19 cellular contexts compared by ENCODE assay signal in genomic region chr4:144582975-144583374, GRCh38.
DNase-seq lines count a peak whose midpoint lies in the region; ATAC-seq and TF ChIP-seq lines count a peak whose summit lies in the region.
"Had no signal": no experiment of that assay in that cellular context is flagged by ENCODE, and none has a peak within 500 bp of the region (broad histone marks: within the 10 kb centered on the region; RNA-seq: fewer than 3 reads in every experiment).

No MANE protein-coding gene starts in this region.

- H3K4me1 Mint-ChIP-seq in HFFc6 (ENCODE audit: low read depth), result peaks cover 80% of the 10 kb centered on the region
- H3K4me1 Mint-ChIP-seq in osteocyte (ENCODE audit: unreplicated experiment), result peaks cover 54% of the 10 kb centered on the region
- H3K4me1 Mint-ChIP-seq: naive B cell, T-cell, WTC11 had no signal

- H3K4me3 ChIP-seq in RWPE2 (ENCODE audit: severe bottlenecking) (no peak overlapping the region), fibroblast of mammary gland (ENCODE audit: control insufficient read depth, low read depth, low read length) (no peak overlapping the region)
- H3K4me3 ChIP-seq: esophagus squamous epithelium, uterus had no signal

- no peak for DNase-seq in HFFc6
- DNase-seq in RWPE2 (ENCODE audit: low spot score), result no peak
- peak; percentile 14 for DNase-seq in fibroblast of mammary gland (ENCODE audit: low read depth)
- DNase-seq in osteocyte (ENCODE audit: extremely low spot score, unreplicated experiment), result no peak
- no peak for DNase-seq in T-helper 9 cell
- DNase-seq in AG20443 (ENCODE audit: low spot score), result no peak
- no peak for DNase-seq in activated T-cell treated with anti-CD3 and anti-CD28 coated beads, Interleukin-2, amount 50 U/mL, for 48 hours
- DNase-seq: amygdala, BE2C, esophagus squamous epithelium, naive B cell, NCI-H526 treated with DMSO at 0.1 percent for 48 hours, T-cell, uterus had no signal

- no peaks in the 10 kb centered on the region for H3K9me3 ChIP-seq in RWPE2 (ENCODE audit: severe bottlenecking)
- H3K9me3 ChIP-seq: BE2C, uterus had no signal

- no peaks in the 10 kb centered on the region for H3K36me3 ChIP-seq in RWPE2 (ENCODE audit: low read depth)
- H3K36me3 ChIP-seq: BE2C, esophagus squamous epithelium, uterus had no signal

- peak overlapping the region; percentile 100 for H3K27ac ChIP-seq in RWPE2 (ENCODE audit: poor library complexity, severe bottlenecking)
- H3K27ac ChIP-seq: esophagus squamous epithelium, KMS-11, uterus had no signal

- H3K36me3 Mint-ChIP-seq in HFFc6 (ENCODE audit: low read depth), result peaks cover 6% of the 10 kb centered on the region
- peaks cover 2% of the 10 kb centered on the region for H3K36me3 Mint-ChIP-seq in osteocyte (ENCODE audit: unreplicated experiment)
- H3K36me3 Mint-ChIP-seq: T-cell had no signal

- H3K27me3 Mint-ChIP-seq in HFFc6 (ENCODE audit: insufficient read depth), result peaks cover 3% of the 10 kb centered on the region; the same call in 1 of the 2 replicates
- no peaks in the 10 kb centered on the region for H3K27me3 Mint-ChIP-seq in osteocyte (ENCODE audit: unreplicated experiment)
- H3K27me3 Mint-ChIP-seq: dendritic cell treated with granulocyte-macrophage colony-stimulating factor and Interleukin-4, amounts not matched to agents 40 ng/mL and 50 ng/mL, for 4 days; stimulated activated naive CD8-positive, alpha-beta T cell treated with anti-CD3 and anti-CD28 coated beads, Interleukin-15, Interleukin-2, amounts not matched to agents 100 ng/mL and 50 ng/mL, for 24 hours had no signal

- peaks cover 8% of the 10 kb centered on the region for H3K9me3 Mint-ChIP-seq in HFFc6
- peaks cover 7% of the 10 kb centered on the region for H3K9me3 Mint-ChIP-seq in osteocyte (ENCODE audit: unreplicated experiment)

- peaks cover 58% of the 10 kb centered on the region for H3K4me1 ChIP-seq in RWPE2 (ENCODE audit: insufficient read depth, poor library complexity, severe bottlenecking)
- H3K4me1 ChIP-seq: BE2C, esophagus squamous epithelium, uterus had no signal

- H3K27ac Mint-ChIP-seq in HFFc6, result peak overlapping the region; percentile 66
- peak overlapping the region; percentile 70 for H3K27ac Mint-ChIP-seq in osteocyte (ENCODE audit: unreplicated experiment)
- H3K27ac Mint-ChIP-seq: dendritic cell treated with granulocyte-macrophage colony-stimulating factor and Interleukin-4, amounts not matched to agents 40 ng/mL and 50 ng/mL, for 4 days; naive B cell; stimulated activated naive CD8-positive, alpha-beta T cell treated with anti-CD3 and anti-CD28 coated beads, Interleukin-15, Interleukin-2, amounts not matched to agents 100 ng/mL and 50 ng/mL, for 24 hours; T-cell; WTC11 had no signal

- peak; percentile 28 for ATAC-seq in RWPE2 (ENCODE audit: low read depth)
- no peak for ATAC-seq in GM21825 (IDR thresholded peaks at IDR 0.05; ENCODE audit: unreplicated experiment)
- ATAC-seq: T-cell, WTC11 had no signal

- no peaks in the 10 kb centered on the region for H3K27me3 ChIP-seq in RWPE2 (ENCODE audit: insufficient read depth, poor library complexity, severe bottlenecking)
- H3K27me3 ChIP-seq: BE2C, esophagus squamous epithelium, uterus had no signal

- TF ChIP-seq CTCF in HFFc6 (IDR thresholded peaks at IDR 0.05) (no peak), RWPE2 (IDR thresholded peaks at IDR 0.05; ENCODE audit: poor library complexity, severe bottlenecking) (no peak), fibroblast of mammary gland (conservative IDR thresholded peaks at IDR 0.05; ENCODE audit: control insufficient read depth, insufficient read depth, low read depth, low read length) (no peak), osteocyte (IDR thresholded peaks at IDR 0.05) (no peak)

- H3K4me3 Mint-ChIP-seq in HFFc6, result peak overlapping the region; percentile 42; the same call in 1 of the 2 replicates
- H3K4me3 Mint-ChIP-seq in osteocyte (ENCODE audit: unreplicated experiment), result no peak overlapping the region
- H3K4me3 Mint-ChIP-seq: dendritic cell treated with granulocyte-macrophage colony-stimulating factor and Interleukin-4, amounts not matched to agents 40 ng/mL and 50 ng/mL, for 4 days; naive B cell; stimulated activated naive CD8-positive, alpha-beta T cell treated with anti-CD3 and anti-CD28 coated beads, Interleukin-15, Interleukin-2, amounts not matched to agents 100 ng/mL and 50 ng/mL, for 24 hours; T-cell; WTC11 had no signal
